In genomic region chr16:64051826-64052225, GRCh38 we compare ENCODE assay signal across 11 cellular contexts.
DNase-seq lines count a peak whose midpoint lies in the region; ATAC-seq and TF ChIP-seq lines count a peak whose summit lies in the region.
"Had no signal": no experiment of that assay in that cellular context is flagged by ENCODE, and none has a peak within 500 bp of the region (broad histone marks: within the 10 kb centered on the region; RNA-seq: fewer than 3 reads in every experiment).

No MANE protein-coding gene starts in this region.

- no TSS peak for BruUV-seq in PC-3 (replicated peaks; lab: Mats Ljungman, UMichigan)

- no peaks in the 10 kb centered on the region for H3K9me3 ChIP-seq in PC-3 (ENCODE audit: low read length)
- H3K9me3 ChIP-seq: psoas muscle had no signal

- H3K4me1 ChIP-seq in PC-3 (ENCODE audit: insufficient read depth, low read length) = no peaks in the 10 kb centered on the region
- H3K4me1 ChIP-seq: psoas muscle had no signal

- no peaks in the 10 kb centered on the region for H4K20me1 ChIP-seq in PC-3 (ENCODE audit: low read length)

- intact Hi-C loops in PC-3 (cut with micrococcal nuclease) = loop anchor here (2.0 to 5.0 kb wide), 2 partner anchors 590 to 691 kb away; no protein-coding TSS in a partner anchor

- ATAC-seq in PC-3 = peak; percentile 61
- ATAC-seq: activated CD8-positive, alpha-beta memory T cell treated with anti-CD3 and anti-CD28 coated beads, Interleukin-2, amount 10 ng/mL, durations not matched to agents 7 days and 5 days; psoas muscle had no signal

- no peaks in the 10 kb centered on the region for H3K9me2 ChIP-seq in PC-3 (replicated peaks; ENCODE audit: low read length)

- POLR2A ChIA-PET in PC-3 (lab: Charles Lee; ENCODE audit: unreplicated experiment) = no interaction called here

- H3K27me3 ChIP-seq in PC-3 (ENCODE audit: low read length) = no peaks in the 10 kb centered on the region

- DNase-seq in GM10266 (ENCODE audit: extremely low spot score) (no peak), PC-3 (peak; percentile 37), fibroblast of peridontal ligament (ENCODE audit: extremely low read depth) (peak; percentile 58), HuH-7 (ENCODE audit: low spot score) (no peak), dedifferentiated amniotic fluid mesenchymal stem cell (ENCODE audit: extremely low spot score) (no peak), putamen (ENCODE audit: low spot score) (no peak)
- no peak for DNase-seq in stimulated activated CD4-positive, alpha-beta T cell treated with anti-CD3 and anti-CD28 coated beads, Interleukin-12 subunit alpha, Interleukin-12 subunit beta, amount 100 ng/mL, for 4 hours
- DNase-seq: activated CD8-positive, alpha-beta memory T cell treated with anti-CD3 and anti-CD28 coated beads, Interleukin-2, amount 10 ng/mL, durations not matched to agents 7 days and 5 days; psoas muscle; substantia nigra had no signal

- H3K79me2 ChIP-seq in PC-3 (ENCODE audit: low read length) = no peaks in the 10 kb centered on the region

- CTCF ChIA-PET in PC-3 (lab: Charles Lee) = interaction anchor here (0.7 kb wide), 2 partner anchors 20 to 114 kb away, joined by 3 read pairs; no protein-coding TSS in a partner anchor

- TF ChIP-seq CTCF in 22Rv1 (IDR thresholded peaks at IDR 0.05) (peak; percentile 45), GM10266 (IDR thresholded peaks at IDR 0.05; ENCODE audit: control insufficient read depth, insufficient read depth, low read depth, missing control alignments) (peak; percentile 16), PC-3 (conservative IDR thresholded peaks at IDR 0.05; ENCODE audit: low read depth, low read length) (peak; percentile 64)

- H2AFZ ChIP-seq in PC-3 (ENCODE audit: low read length) = no peak overlapping the region

- H3K27ac ChIP-seq in 22Rv1 = no peak overlapping the region
- no peak overlapping the region for H3K27ac ChIP-seq in PC-3 (ENCODE audit: low read length)
- H3K27ac ChIP-seq: psoas muscle had no signal

- H3K4me3 ChIP-seq in PC-3 (ENCODE audit: low read length) = no peak overlapping the region
- H3K4me3 ChIP-seq: psoas muscle had no signal

- H3K36me3 ChIP-seq in PC-3 (ENCODE audit: low read depth, low read length) = no peaks in the 10 kb centered on the region

- no peaks in the 10 kb centered on the region for H3F3A ChIP-seq in PC-3 (ENCODE audit: low read length, unreplicated experiment)

- H3K9ac ChIP-seq in PC-3 (ENCODE audit: low read length) = no peak overlapping the region

- H3K4me2 ChIP-seq in PC-3 (ENCODE audit: low read length) = no peak overlapping the region

Comparison
In these comparisons a context has a peak if more than half of its experiments do, and no peak if none do; other contexts are left out.
1. DNase-seq: peak in PC-3 (single experiment) and fibroblast of peridontal ligament (single experiment); none in GM10266 (single experiment), HuH-7 (single experiment), dedifferentiated amniotic fluid mesenchymal stem cell (single experiment), stimulated activated CD4-positive, alpha-beta T cell treated with anti-CD3 and anti-CD28 coated beads, Interleukin-12 subunit alpha, Interleukin-12 subunit beta, amount 100 ng/mL, for 4 hours (single experiment) and putamen (single experiment).
2. Peak in every context shown above with its lines, with median percentiles within 50 percentile points of each other: CTCF ChIP-seq.